In the genomic region with DNA sequence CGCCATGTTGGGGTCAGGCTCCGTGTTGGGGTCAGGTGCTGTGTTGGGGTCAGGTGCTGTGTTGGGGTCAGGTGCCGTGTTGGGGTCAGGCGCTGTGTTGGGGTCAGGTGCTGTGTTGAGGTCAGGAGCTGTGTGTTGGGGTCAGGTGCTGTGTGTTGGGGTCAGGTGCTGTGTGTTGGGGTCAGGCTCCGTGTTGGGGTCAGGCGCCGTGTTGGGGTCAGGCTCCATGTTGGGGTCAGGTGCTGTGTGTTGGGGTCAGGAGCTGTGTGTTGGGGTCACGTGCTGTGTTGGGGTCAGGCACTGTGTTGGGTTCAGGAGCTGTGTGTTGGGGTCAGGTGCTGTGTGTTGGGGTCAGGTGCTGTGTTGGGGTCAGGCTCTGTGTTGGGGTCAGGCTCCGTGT, we compare ENCODE assay signal across 5 cellular contexts. TPM values are rescaled to one million over a fixed set of nuclear protein-coding genes. Genes with fewer than 3 reads are reported as not detected.
"Had no signal": no experiment of that assay in that cellular context is flagged by ENCODE, and none has a peak within 500 bp of the region (broad histone marks: within the 10 kb centered on the region; RNA-seq: fewer than 3 reads in every experiment).

No MANE protein-coding gene starts in this region.

RNA-seq across cellular contexts. Expression of a gene that starts 18.1 kb away (rescaled TPM):
- total RNA-seq: GM23248, GM23338, H1, H4, HFFc6 had no signal
- polyA plus RNA-seq: GM23248, GM23338 had no signal
